In genomic region chr19:4877753-4878490, GRCh38 we compare ENCODE assay signal across 9 cellular contexts. TPM values are rescaled to one million over a fixed set of nuclear protein-coding genes. Genes with fewer than 3 reads are reported as not detected.
DNase-seq lines count a peak whose midpoint lies in the region; ATAC-seq, FAIRE-seq and TF ChIP-seq lines count a peak whose summit lies in the region.
"Had no signal": no experiment of that assay in that cellular context is flagged by ENCODE, and none has a peak within 500 bp of the region (broad histone marks: within the 10 kb centered on the region; RNA-seq: fewer than 3 reads in every experiment).

No MANE protein-coding gene starts in this region.

- peak overlapping the region; percentile 18 for H3K4me2 ChIP-seq in osteoblast (ENCODE audit: insufficient read depth, low read length)

- ATAC-seq in Panc1 (peak; percentile 55), gastroesophageal sphincter (peak; percentile 80)

- peak overlapping the region; percentile 78 for H2AFZ ChIP-seq in osteoblast (ENCODE audit: low read length)

- TF ChIP-seq POLR2A in gastroesophageal sphincter (IDR thresholded peaks at IDR 0.05): no peak

- WGBS in gastroesophageal sphincter (ENCODE audit: low coverage in 1 of 2), 2 donors: 56% methylated on average over 10 of the region's 30 CpGs; no CpG with 5 or more reads in 1 of the 2 donors

- H3K4me1 ChIP-seq in Panc1 (ENCODE audit: control insufficient read depth, insufficient read depth, low read length): no peaks in the 10 kb centered on the region; the same call in 1 of the 2 replicates
- H3K4me1 ChIP-seq in gastroesophageal sphincter: peaks cover 0 to 22% (median 0%) of the 10 kb centered on the region in 3 donors
- peaks cover 5% of the 10 kb centered on the region for H3K4me1 ChIP-seq in osteoblast (ENCODE audit: insufficient read depth, low read length)

- in situ Hi-C loops in Panc1 (cut with HindIII; ENCODE audit: low pct_unique_long_range_greater_than_20kb, low sequenced_read_pairs): no loop called here

- H3K27ac ChIP-seq in Panc1 (ENCODE audit: low read length) (no peak overlapping the region), gastroesophageal sphincter (peak overlapping the region in 3 of 4 donors; percentile 57 to 73 (median 57)), osteoblast (ENCODE audit: low read depth, low read length) (no peak overlapping the region)

- DNase-seq in Ammon's horn (ENCODE audit: low spot score) (peak; percentile 95), Panc1 (ENCODE audit: low read depth, low spot score) (no peak), osteoblast (ENCODE audit: insufficient read length, low spot score, missing footprints) (peak; percentile 90), SHP77 (lab: John Stamatoyannopoulos, UW) (no peak), RCC 7860 (ENCODE audit: low spot score) (no peak)
- no peak for DNase-seq in activated effector memory CD4-positive, alpha-beta T cell treated with anti-CD3 and anti-CD28 coated beads, Interleukin-2, amount 50 U/mL, for 16 hours
- DNase-seq in stimulated activated CD4-positive, alpha-beta T cell treated with anti-CD3 and anti-CD28 coated beads, Interleukin-2, amount 100 ng/mL, for 48 hours: no peak
- DNase-seq: AML-193 had no signal

- H3K79me2 ChIP-seq in osteoblast (ENCODE audit: insufficient read depth, low read length): no peaks in the 10 kb centered on the region

- no peak for TF ChIP-seq CTCF in Panc1 (IDR thresholded peaks at IDR 0.05)
- TF ChIP-seq CTCF in gastroesophageal sphincter (IDR thresholded peaks at IDR 0.05): no peak
- no peak for TF ChIP-seq CTCF in osteoblast (IDR thresholded peaks at IDR 0.05; ENCODE audit: extremely low read depth, low read depth, low read length)

- H3K27me3 ChIP-seq in Panc1 (ENCODE audit: control insufficient read depth, insufficient read depth, low read length): no peaks in the 10 kb centered on the region
- H3K27me3 ChIP-seq in gastroesophageal sphincter: no peaks in the 10 kb centered on the region
- H3K27me3 ChIP-seq in osteoblast (ENCODE audit: insufficient read depth, low read length): no peaks in the 10 kb centered on the region

- H3K36me3 ChIP-seq in Panc1 (ENCODE audit: control insufficient read depth, insufficient read depth, low read length) (no peaks in the 10 kb centered on the region), gastroesophageal sphincter (no peaks in the 10 kb centered on the region), osteoblast (ENCODE audit: insufficient read depth, low read length) (no peaks in the 10 kb centered on the region)

- FAIRE-seq in RCC 7860 (lab: Jason Lieb, UNC): no peak

- CTCF ChIA-PET in Panc1 (lab: Charles Lee): no interaction called here

- H4K20me1 ChIP-seq in osteoblast (ENCODE audit: insufficient read depth, low read length): no peaks in the 10 kb centered on the region

- POLR2A ChIA-PET in Panc1 (lab: Charles Lee): no interaction called here

- intact Hi-C loops in Panc1 (cut with micrococcal nuclease; ENCODE audit: unreplicated experiment): no loop called here

- BruUV-seq in Panc1 (replicated peaks; lab: Mats Ljungman, UMichigan): no TSS peak

- TF ChIP-seq EP300 in gastroesophageal sphincter (IDR thresholded peaks at IDR 0.05): no peak

- H3K4me3 ChIP-seq in Panc1 (ENCODE audit: low read depth in 2 of 2, low read length in 2 of 2): no peak overlapping the region
- H3K4me3 ChIP-seq in gastroesophageal sphincter: peak overlapping the region in 1 of 2 donors; percentile 18
- peak overlapping the region; percentile 10 for H3K4me3 ChIP-seq in osteoblast (ENCODE audit: insufficient read depth, low read length)

- H3K9me3 ChIP-seq in Panc1 (ENCODE audit: control insufficient read depth, insufficient read depth, low read depth, low read length): no peaks in the 10 kb centered on the region
- no peaks in the 10 kb centered on the region for H3K9me3 ChIP-seq in gastroesophageal sphincter
- no peaks in the 10 kb centered on the region for H3K9me3 ChIP-seq in osteoblast (ENCODE audit: low read depth, low read length)

RNA-seq across cellular contexts. Expression of gene PLIN3, which starts 10.5 kb away (rescaled TPM):
- total RNA-seq in Panc1 (2021; ENCODE audit: unreplicated experiment) (157 TPM), gastroesophageal sphincter (10 to 100 TPM; 18.5 to 66.3 (median 34.7) TPM), osteoblast (224 and 260 TPM in 2 replicates)
- polyA plus RNA-seq in Panc1 (2012; ENCODE audit: insufficient read length): 198 TPM

RNA-seq across cellular contexts. Expression of gene ARRDC5, which starts 24.8 kb away (rescaled TPM):
- not detected for total RNA-seq in Panc1 (2021; ENCODE audit: unreplicated experiment)
- polyA plus RNA-seq in Panc1 (2012; ENCODE audit: insufficient read length): not detected
- 1 to 10 TPM in 1 of 4 donors, not detected in 3; 1.1 TPM for total RNA-seq in gastroesophageal sphincter
- 0.29 and 0.36 TPM in 2 replicates for total RNA-seq in osteoblast

RNA-seq across cellular contexts. Expression of gene UHRF1, which starts 31.4 kb away (rescaled TPM):
- total RNA-seq in Panc1 (2021; ENCODE audit: unreplicated experiment): 53.6 TPM
- polyA plus RNA-seq in Panc1 (2012; ENCODE audit: insufficient read length): 30.0 TPM
- 1 to 10 TPM in 1 of 4 donors, under 1 TPM in 3; 0.58 to 1.4 (median 0.73) TPM for total RNA-seq in gastroesophageal sphincter
- total RNA-seq in osteoblast: 7.4 and 7.6 TPM in 2 replicates

RNA-seq across cellular contexts. Expression of gene TICAM1, which starts 46.4 kb away (rescaled TPM):
- total RNA-seq in Panc1 (2021; ENCODE audit: unreplicated experiment): 12.2 TPM
- 15.5 TPM for polyA plus RNA-seq in Panc1 (2012; ENCODE audit: insufficient read length)
- 1 to 10 TPM; 3.6 to 7.9 (median 5.1) TPM for total RNA-seq in gastroesophageal sphincter
- 2.7 and 3.3 TPM in 2 replicates for total RNA-seq in osteoblast

Comparison
In these comparisons a context has a peak if more than half of its experiments do, and no peak if none do; other contexts are left out.
1. DNase-seq: peak in Ammon's horn (single experiment) and osteoblast (single experiment); none in Panc1 (single experiment), SHP77 (0 of 2), RCC 7860 (single experiment), activated effector memory CD4-positive, alpha-beta T cell treated with anti-CD3 and anti-CD28 coated beads, Interleukin-2, amount 50 U/mL, for 16 hours (single experiment) and stimulated activated CD4-positive, alpha-beta T cell treated with anti-CD3 and anti-CD28 coated beads, Interleukin-2, amount 100 ng/mL, for 48 hours (0 of 2).
2. H3K27ac ChIP-seq: peak in gastroesophageal sphincter (3 of 4); none in Panc1 (single experiment) and osteoblast (single experiment).